8 cellular contexts compared by ENCODE assay signal in the genomic region with DNA sequence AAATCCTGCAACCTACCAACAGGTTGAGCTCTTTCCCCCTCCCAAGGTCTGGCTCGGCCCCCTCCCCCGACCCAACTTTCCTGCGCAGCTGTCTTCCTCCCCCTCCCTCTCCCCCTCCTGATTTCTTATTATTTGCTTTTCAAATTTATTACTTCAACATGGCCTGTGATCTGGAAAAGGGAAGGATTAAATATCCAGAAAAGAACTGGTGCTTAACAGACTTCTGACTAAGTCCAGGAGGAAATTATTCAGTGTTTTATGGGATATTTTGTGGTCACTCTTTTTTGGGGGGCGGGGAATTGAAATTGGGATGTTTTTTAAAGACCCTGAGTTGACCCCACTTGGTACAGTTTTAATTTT. TPM values are rescaled to one million over a fixed set of nuclear protein-coding genes. Genes with fewer than 3 reads are reported as not detected.
DNase-seq lines count a peak whose midpoint lies in the region; ATAC-seq, FAIRE-seq and TF ChIP-seq lines count a peak whose summit lies in the region.

No MANE protein-coding gene starts in this region.

- H3K4me3 ChIP-seq in OCI-LY3 (ENCODE audit: low read length) (peak overlapping the region; percentile 96), epithelial cell of esophagus (ENCODE audit: low read length) (peak overlapping the region; percentile 79), pancreas (peak overlapping the region; percentile 47 to 78 (median 70))

- ATAC-seq in pancreas (peak; percentile 2 to 32 (median 19)), GM21367 (IDR thresholded peaks at IDR 0.05; ENCODE audit: unreplicated experiment) (no peak), GM21825 (IDR thresholded peaks at IDR 0.05; ENCODE audit: unreplicated experiment) (no peak)

- TF ChIP-seq CTCF in OCI-LY3 (IDR thresholded peaks at IDR 0.05; ENCODE audit: low read depth, low read length) (no peak), epithelial cell of esophagus (IDR thresholded peaks at IDR 0.05; ENCODE audit: insufficient read depth, low read depth, low read length, missing control alignments) (no peak), pancreas (IDR thresholded peaks at IDR 0.05) (no peak)

- 12 to 13% methylated on average over 4 of the region's 4 CpGs for WGBS in pancreas, 2 donors

- H3K9me3 ChIP-seq in OCI-LY3 (ENCODE audit: insufficient read depth, low read length) (no peaks in the 10 kb centered on the region), pancreas (no peaks in the 10 kb centered on the region)

- DNase-seq in G401 (ENCODE audit: low spot score) = peak; percentile 23
- no peak for DNase-seq in epithelial cell of esophagus (ENCODE audit: low read depth)
- no peak for DNase-seq in pancreas
- DNase-seq in foreskin melanocyte = no peak
- no peak for DNase-seq in globus pallidus (ENCODE audit: low spot score)

- no peaks in the 10 kb centered on the region for H4K20me1 ChIP-seq in OCI-LY3 (ENCODE audit: insufficient read depth, low read length)

- in situ Hi-C loops in G401 (cut with HindIII; ENCODE audit: low sequenced_read_pairs) = no loop called here

- peak overlapping the region; percentile 95 for H3K9ac ChIP-seq in OCI-LY3 (ENCODE audit: low read length)

- H3K36me3 ChIP-seq in OCI-LY3 (replicated peaks; ENCODE audit: low read depth, low read length) (no peaks in the 10 kb centered on the region), pancreas (no peaks in the 10 kb centered on the region)

- H3K4me2 ChIP-seq in OCI-LY3 (ENCODE audit: low read length) = peak overlapping the region; percentile 99

- H3K4me1 ChIP-seq in OCI-LY3 (ENCODE audit: low read length) (peaks cover 16% of the 10 kb centered on the region), pancreas (peaks cover 11 to 26% (median 19%) of the 10 kb centered on the region in 3 donors)

- peak overlapping the region; percentile 15; the same call in 1 of the 2 replicates for H2AFZ ChIP-seq in OCI-LY3 (ENCODE audit: low read depth, low read length)

- H3K27me3 ChIP-seq in OCI-LY3 (ENCODE audit: low read depth, low read length) = no peaks in the 10 kb centered on the region
- H3K27me3 ChIP-seq in pancreas = no peaks in the 10 kb centered on the region

- peak overlapping the region; percentile 93 for H3K27ac ChIP-seq in OCI-LY3 (ENCODE audit: low read length)
- H3K27ac ChIP-seq in pancreas = peak overlapping the region in 3 of 4 donors; percentile 88 to 99 (median 95)

- H3K79me2 ChIP-seq in OCI-LY3 (ENCODE audit: low read length) = peaks cover 19% of the 10 kb centered on the region

- no peak for FAIRE-seq in pancreas (lab: Jason Lieb, UNC)

- intact Hi-C loops in pancreas (cut with DNase I) = no loop called here

RNA-seq across cellular contexts. Expression of a gene that starts 2.5 kb away (rescaled TPM):
- total RNA-seq in G401 (2014; rRNA removed; shearing (Covaris generic)) = 8.6 and 12.4 TPM in 2 replicates
- total RNA-seq in pancreas = 10 to 100 TPM in 2 of 6 donors, 1 to 10 TPM in 4; 2.6 to 13.0 (median 6.8) TPM
- polyA plus RNA-seq in pancreas = 1 to 10 TPM; 2.6 to 3.9 TPM

Comparison
In these comparisons a context has a peak if more than half of its experiments do, and no peak if none do; other contexts are left out.
1. ATAC-seq: peak in pancreas (4 of 4); none in GM21367 (single experiment) and GM21825 (single experiment).
2. Peak in every context shown above with its lines, with median percentiles within 50 percentile points of each other: H3K4me3 ChIP-seq.